ENCODE assay signal across 1 cellular context in genomic region chr17:72126575-72127486, GRCh38.
A peak's percentile ranks its signal among the peaks of the same experiment; 100 is the strongest.
TF ChIP-seq lines count a peak whose summit lies in the region.

No MANE protein-coding gene starts in this region.

TF ChIP-seq in HepG2, 621 proteins besides CTCF, POLR2A, EP300 and RAD21 (continued from another document and continues in another):
- TF ChIP-seq POLR2AphosphoS2 (IDR thresholded peaks at IDR 0.05; ENCODE audit: low read depth, low read length) (peak; percentile 76; the same call in 1 of the 2 replicates), ARID4A (CRISPR knock-in tag; IDR thresholded peaks at IDR 0.05; ENCODE audit: borderline replicate concordance) (no peak; the same call in 1 of the 2 replicates), ZNF292 (CRISPR knock-in tag; IDR thresholded peaks at IDR 0.05; ENCODE audit: borderline replicate concordance, low read depth) (peak; percentile 64; the same call in 1 of the 2 replicates), HDAC2 (CRISPR knock-in tag; IDR thresholded peaks at IDR 0.05) (peak; percentile 74; the same call in 1 of the 2 replicates), ZFX (CRISPR knock-in tag; IDR thresholded peaks at IDR 0.05; ENCODE audit: low read depth) (peak; percentile 27; the same call in 1 of the 2 replicates), ATF4 (CRISPR knock-in tag; IDR thresholded peaks at IDR 0.05) (peak; percentile 56 to 66; a peak in 1 of 4 replicates), FOXA1 (IDR thresholded peaks at IDR 0.05) (no peak), FOXA1 (CRISPR knock-in tag; IDR thresholded peaks at IDR 0.05) (0 out of 2 replicates have a peak, but pooled peaks have one; percentile 13), MTF1 (CRISPR knock-in tag; IDR thresholded peaks at IDR 0.05) (no peak), ERF (CRISPR knock-in tag; IDR thresholded peaks at IDR 0.05) (peak; percentile 39; the same call in 1 of the 2 replicates), MED1 (CRISPR knock-in tag; IDR thresholded peaks at IDR 0.05) (peak; percentile 73), ZBTB21 (CRISPR knock-in tag; IDR thresholded peaks at IDR 0.05) (peak; percentile 71; the same call in 1 of the 2 replicates), ZNF414 (CRISPR knock-in tag; IDR thresholded peaks at IDR 0.05) (no peak), NFKB2 (CRISPR knock-in tag; IDR thresholded peaks at IDR 0.05; ENCODE audit: borderline replicate concordance) (no peak), MXI1 (IDR thresholded peaks at IDR 0.05; ENCODE audit: borderline replicate concordance, low read depth, low read length) (peak; percentile 25; the same call in 1 of the 3 replicates), SUZ12 (IDR thresholded peaks at IDR 0.05; ENCODE audit: low read depth, low read length) (no peak), LCORL (IDR thresholded peaks at IDR 0.05) (no peak), LCORL (CRISPR knock-in tag; IDR thresholded peaks at IDR 0.05) (0 out of 2 replicates have a peak, but pooled peaks have one; percentile 24), ZC3H13 (CRISPR knock-in tag; IDR thresholded peaks at IDR 0.05) (peak; percentile 100), SOX5 (CRISPR knock-in tag; IDR thresholded peaks at IDR 0.05; ENCODE audit: borderline replicate concordance) (peak; percentile 75; the same call in 1 of the 2 replicates), ZNF841 (CRISPR knock-in tag; IDR thresholded peaks at IDR 0.05; ENCODE audit: borderline replicate concordance) (no peak), ZNF430 (CRISPR knock-in tag; IDR thresholded peaks at IDR 0.05) (0 out of 2 replicates have a peak, but pooled peaks have one; percentile 39), ZNF749 (CRISPR knock-in tag; IDR thresholded peaks at IDR 0.05; ENCODE audit: borderline replicate concordance) (no peak), NR2C2 (CRISPR knock-in tag; IDR thresholded peaks at IDR 0.05; ENCODE audit: borderline replicate concordance) (no peak), ATF7 (IDR thresholded peaks at IDR 0.05) (peak; percentile 67), ATF7 (CRISPR knock-in tag; IDR thresholded peaks at IDR 0.05) (no peak), ZNF781 (CRISPR knock-in tag; IDR thresholded peaks at IDR 0.05; ENCODE audit: borderline replicate concordance, not compliant biosample characterization) (no peak), RFX3 (CRISPR knock-in tag; IDR thresholded peaks at IDR 0.05) (no peak; the same call in 1 of the 2 replicates), MYPOP (CRISPR knock-in tag; IDR thresholded peaks at IDR 0.05) (peak; percentile 33; the same call in 1 of the 2 replicates), XBP1 (CRISPR knock-in tag; IDR thresholded peaks at IDR 0.05) (no peak), MBD4 (IDR thresholded peaks at IDR 0.05; ENCODE audit: borderline replicate concordance, low read length) (0 out of 2 replicates have a peak, but pooled peaks have one; percentile 33), JUN (CRISPR knock-in tag; IDR thresholded peaks at IDR 0.05) (peak; percentile 59; the same call in 1 of the 2 replicates), HNF4A (CRISPR knock-in tag; IDR thresholded peaks at IDR 0.05) (peak; percentile 35), IKZF5 (CRISPR knock-in tag; IDR thresholded peaks at IDR 0.05) (peak; percentile 52; the same call in 1 of the 2 replicates), RXRB (CRISPR knock-in tag; IDR thresholded peaks at IDR 0.05; ENCODE audit: borderline replicate concordance) (peak; percentile 93)
- TF ChIP-seq, protein P1, sequence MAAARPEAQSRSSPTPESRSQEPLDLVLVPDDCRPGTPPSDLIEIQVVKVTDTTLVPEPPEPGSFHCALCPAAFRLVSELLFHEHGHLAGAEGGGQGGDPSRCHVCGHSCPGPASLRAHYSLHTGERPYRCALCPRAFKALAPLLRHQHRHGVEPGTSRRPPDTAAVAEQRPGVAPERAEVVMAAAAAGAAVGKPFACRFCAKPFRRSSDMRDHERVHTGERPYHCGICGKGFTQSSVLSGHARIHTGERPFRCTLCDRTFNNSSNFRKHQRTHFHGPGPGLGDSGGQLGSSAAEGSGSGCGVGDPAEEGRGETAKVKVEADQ (CRISPR knock-in tag; IDR thresholded peaks at IDR 0.05; ENCODE audit: borderline replicate concordance) = 0 out of 2 replicates have a peak, but pooled peaks have one; percentile 47
- TF ChIP-seq, protein P2, sequence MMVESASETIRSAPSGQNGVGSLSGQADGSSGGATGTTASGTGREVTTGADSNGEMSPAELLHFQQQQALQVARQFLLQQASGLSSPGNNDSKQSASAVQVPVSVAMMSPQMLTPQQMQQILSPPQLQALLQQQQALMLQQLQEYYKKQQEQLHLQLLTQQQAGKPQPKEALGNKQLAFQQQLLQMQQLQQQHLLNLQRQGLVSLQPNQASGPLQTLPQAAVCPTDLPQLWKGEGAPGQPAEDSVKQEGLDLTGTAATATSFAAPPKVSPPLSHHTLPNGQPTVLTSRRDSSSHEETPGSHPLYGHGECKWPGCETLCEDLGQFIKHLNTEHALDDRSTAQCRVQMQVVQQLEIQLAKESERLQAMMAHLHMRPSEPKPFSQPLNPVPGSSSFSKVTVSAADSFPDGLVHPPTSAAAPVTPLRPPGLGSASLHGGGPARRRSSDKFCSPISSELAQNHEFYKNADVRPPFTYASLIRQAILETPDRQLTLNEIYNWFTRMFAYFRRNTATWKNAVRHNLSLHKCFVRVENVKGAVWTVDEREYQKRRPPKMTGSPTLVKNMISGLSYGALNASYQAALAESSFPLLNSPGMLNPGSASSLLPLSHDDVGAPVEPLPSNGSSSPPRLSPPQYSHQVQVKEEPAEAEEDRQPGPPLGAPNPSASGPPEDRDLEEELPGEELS (CRISPR knock-in tag; IDR thresholded peaks at IDR 0.05) = peak; percentile 63
- TF ChIP-seq, protein P3, sequence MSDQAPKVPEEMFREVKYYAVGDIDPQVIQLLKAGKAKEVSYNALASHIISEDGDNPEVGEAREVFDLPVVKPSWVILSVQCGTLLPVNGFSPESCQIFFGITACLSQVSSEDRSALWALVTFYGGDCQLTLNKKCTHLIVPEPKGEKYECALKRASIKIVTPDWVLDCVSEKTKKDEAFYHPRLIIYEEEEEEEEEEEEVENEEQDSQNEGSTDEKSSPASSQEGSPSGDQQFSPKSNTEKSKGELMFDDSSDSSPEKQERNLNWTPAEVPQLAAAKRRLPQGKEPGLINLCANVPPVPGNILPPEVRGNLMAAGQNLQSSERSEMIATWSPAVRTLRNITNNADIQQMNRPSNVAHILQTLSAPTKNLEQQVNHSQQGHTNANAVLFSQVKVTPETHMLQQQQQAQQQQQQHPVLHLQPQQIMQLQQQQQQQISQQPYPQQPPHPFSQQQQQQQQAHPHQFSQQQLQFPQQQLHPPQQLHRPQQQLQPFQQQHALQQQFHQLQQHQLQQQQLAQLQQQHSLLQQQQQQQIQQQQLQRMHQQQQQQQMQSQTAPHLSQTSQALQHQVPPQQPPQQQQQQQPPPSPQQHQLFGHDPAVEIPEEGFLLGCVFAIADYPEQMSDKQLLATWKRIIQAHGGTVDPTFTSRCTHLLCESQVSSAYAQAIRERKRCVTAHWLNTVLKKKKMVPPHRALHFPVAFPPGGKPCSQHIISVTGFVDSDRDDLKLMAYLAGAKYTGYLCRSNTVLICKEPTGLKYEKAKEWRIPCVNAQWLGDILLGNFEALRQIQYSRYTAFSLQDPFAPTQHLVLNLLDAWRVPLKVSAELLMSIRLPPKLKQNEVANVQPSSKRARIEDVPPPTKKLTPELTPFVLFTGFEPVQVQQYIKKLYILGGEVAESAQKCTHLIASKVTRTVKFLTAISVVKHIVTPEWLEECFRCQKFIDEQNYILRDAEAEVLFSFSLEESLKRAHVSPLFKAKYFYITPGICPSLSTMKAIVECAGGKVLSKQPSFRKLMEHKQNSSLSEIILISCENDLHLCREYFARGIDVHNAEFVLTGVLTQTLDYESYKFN (CRISPR knock-in tag; conservative IDR thresholded peaks at IDR 0.05) = peak; percentile 33; the same call in 1 of the 2 replicates
- TF ChIP-seq, protein P4, sequence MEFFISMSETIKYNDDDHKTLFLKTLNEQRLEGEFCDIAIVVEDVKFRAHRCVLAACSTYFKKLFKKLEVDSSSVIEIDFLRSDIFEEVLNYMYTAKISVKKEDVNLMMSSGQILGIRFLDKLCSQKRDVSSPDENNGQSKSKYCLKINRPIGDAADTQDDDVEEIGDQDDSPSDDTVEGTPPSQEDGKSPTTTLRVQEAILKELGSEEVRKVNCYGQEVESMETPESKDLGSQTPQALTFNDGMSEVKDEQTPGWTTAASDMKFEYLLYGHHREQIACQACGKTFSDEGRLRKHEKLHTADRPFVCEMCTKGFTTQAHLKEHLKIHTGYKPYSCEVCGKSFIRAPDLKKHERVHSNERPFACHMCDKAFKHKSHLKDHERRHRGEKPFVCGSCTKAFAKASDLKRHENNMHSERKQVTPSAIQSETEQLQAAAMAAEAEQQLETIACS (CRISPR knock-in tag; IDR thresholded peaks at IDR 0.05) = no peak
- TF ChIP-seq, protein P5, sequence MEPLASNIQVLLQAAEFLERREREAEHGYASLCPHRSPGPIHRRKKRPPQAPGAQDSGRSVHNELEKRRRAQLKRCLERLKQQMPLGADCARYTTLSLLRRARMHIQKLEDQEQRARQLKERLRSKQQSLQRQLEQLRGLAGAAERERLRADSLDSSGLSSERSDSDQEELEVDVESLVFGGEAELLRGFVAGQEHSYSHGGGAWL (CRISPR knock-in tag; IDR thresholded peaks at IDR 0.05) = no peak
- TF ChIP-seq, protein P6, sequence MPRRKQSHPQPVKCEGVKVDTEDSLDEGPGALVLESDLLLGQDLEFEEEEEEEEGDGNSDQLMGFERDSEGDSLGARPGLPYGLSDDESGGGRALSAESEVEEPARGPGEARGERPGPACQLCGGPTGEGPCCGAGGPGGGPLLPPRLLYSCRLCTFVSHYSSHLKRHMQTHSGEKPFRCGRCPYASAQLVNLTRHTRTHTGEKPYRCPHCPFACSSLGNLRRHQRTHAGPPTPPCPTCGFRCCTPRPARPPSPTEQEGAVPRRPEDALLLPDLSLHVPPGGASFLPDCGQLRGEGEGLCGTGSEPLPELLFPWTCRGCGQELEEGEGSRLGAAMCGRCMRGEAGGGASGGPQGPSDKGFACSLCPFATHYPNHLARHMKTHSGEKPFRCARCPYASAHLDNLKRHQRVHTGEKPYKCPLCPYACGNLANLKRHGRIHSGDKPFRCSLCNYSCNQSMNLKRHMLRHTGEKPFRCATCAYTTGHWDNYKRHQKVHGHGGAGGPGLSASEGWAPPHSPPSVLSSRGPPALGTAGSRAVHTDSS (CRISPR knock-in tag; conservative IDR thresholded peaks at IDR 0.05) = no peak
- TF ChIP-seq, protein P7, sequence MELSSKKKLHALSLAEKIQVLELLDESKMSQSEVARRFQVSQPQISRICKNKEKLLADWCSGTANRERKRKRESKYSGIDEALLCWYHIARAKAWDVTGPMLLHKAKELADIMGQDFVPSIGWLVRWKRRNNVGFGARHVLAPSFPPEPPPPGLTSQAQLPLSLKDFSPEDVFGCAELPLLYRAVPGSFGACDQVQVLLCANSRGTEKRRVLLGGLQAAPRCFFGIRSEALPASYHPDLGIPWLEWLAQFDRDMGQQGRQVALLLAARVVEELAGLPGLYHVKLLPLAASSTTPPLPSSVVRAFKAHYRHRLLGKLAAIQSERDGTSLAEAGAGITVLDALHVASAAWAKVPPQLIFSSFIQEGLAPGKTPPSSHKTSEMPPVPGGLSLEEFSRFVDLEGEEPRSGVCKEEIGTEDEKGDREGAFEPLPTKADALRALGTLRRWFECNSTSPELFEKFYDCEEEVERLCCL (CRISPR knock-in tag; IDR thresholded peaks at IDR 0.05; ENCODE audit: borderline replicate concordance) = no peak
